20 cellular contexts compared by ENCODE assay signal in the genomic region with DNA sequence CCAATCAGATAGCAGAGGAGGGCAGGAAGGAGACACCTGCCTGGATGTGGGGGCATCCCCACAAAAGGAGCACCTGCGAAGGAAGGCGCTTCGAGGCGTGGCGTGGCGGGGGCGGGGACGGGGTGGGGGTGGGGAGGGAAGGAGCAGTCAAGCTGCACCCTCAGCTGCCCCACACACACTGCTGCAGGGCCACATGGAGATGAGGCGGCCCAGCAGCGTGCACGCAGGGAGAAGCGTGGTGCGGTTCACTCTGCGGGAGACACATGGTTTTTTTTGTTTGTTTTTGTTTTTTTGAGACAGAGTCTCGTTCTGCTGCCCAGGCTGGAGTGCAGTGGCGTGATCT. TPM values are rescaled to one million over a fixed set of nuclear protein-coding genes. Genes with fewer than 3 reads are reported as not detected.
A peak's percentile ranks its signal among the peaks of the same experiment; 100 is the strongest.
DNase-seq lines count a peak whose midpoint lies in the region; ATAC-seq and TF ChIP-seq lines count a peak whose summit lies in the region.
"Had no signal": no experiment of that assay in that cellular context is flagged by ENCODE, and none has a peak within 500 bp of the region (broad histone marks: within the 10 kb centered on the region; RNA-seq: fewer than 3 reads in every experiment).

No MANE protein-coding gene starts in this region.

- TF ChIP-seq POLR2A in stomach (IDR thresholded peaks at IDR 0.05): no peak

- H3K4me3 ChIP-seq in GM23338 (no peak overlapping the region), stomach (no peak overlapping the region)
- H3K4me3 ChIP-seq: SJCRH30 had no signal

- H3K27ac Mint-ChIP-seq in GM23338: peak overlapping the region; percentile 65
- no peak overlapping the region for H3K27ac Mint-ChIP-seq in endothelial cell (ENCODE audit: unreplicated experiment)
- H3K27ac Mint-ChIP-seq: CD4-positive, alpha-beta T cell; IgD-negative memory B cell had no signal

- H3K9me3 Mint-ChIP-seq in GM23338 (no peaks in the 10 kb centered on the region), endothelial cell (ENCODE audit: unreplicated experiment) (no peaks in the 10 kb centered on the region)
- H3K9me3 Mint-ChIP-seq: CD4-positive, alpha-beta T cell; IgD-negative memory B cell had no signal

- H3K27me3 Mint-ChIP-seq in GM23338 (ENCODE audit: insufficient read depth, low read depth, poor library complexity) (peaks cover 5% of the 10 kb centered on the region), endothelial cell (ENCODE audit: unreplicated experiment) (peaks cover 7% of the 10 kb centered on the region)
- H3K27me3 Mint-ChIP-seq: CD4-positive, alpha-beta T cell; IgD-negative memory B cell had no signal

- 54 to 79% (median 65%) methylated on average over 14 to 16 of the region's 16 CpGs for WGBS in stomach, 5 donors

- peaks cover 4% of the 10 kb centered on the region; the same call in 1 of the 2 replicates for H3K79me2 ChIP-seq in GM23338 (replicated peaks; ENCODE audit: insufficient read depth)

- DNase-seq in GM23338 (ENCODE audit: low spot score): no peak
- peak; percentile 34 for DNase-seq in iPS-NIHi11 (ENCODE audit: low spot score)
- DNase-seq in stomach: no peak
- DNase-seq in NCI-H1105 (lab: John Stamatoyannopoulos, UW): no peak
- DNase-seq in endothelial cell (ENCODE audit: low spot score): no peak
- DNase-seq: CD4-positive, alpha-beta T cell; COR-L47; DMS 273 treated with DMSO at 0.1 percent for 48 hours; HCEC 1CT; Karpas-422; NCI-H1092; NCI-H1436 treated with DMSO at 0.1 percent for 48 hours; NCI-H510A; NCI-H748 treated with DMSO at 0.1 percent for 48 hours had no signal

- H3K4me1 Mint-ChIP-seq in GM23338 (peaks cover 16% of the 10 kb centered on the region; the same call in 2 of the 3 replicates), endothelial cell (ENCODE audit: unreplicated experiment) (no peaks in the 10 kb centered on the region)

- no peaks in the 10 kb centered on the region for H3K9me3 ChIP-seq in stomach
- H3K9me3 ChIP-seq: SJCRH30 had no signal

- no peaks in the 10 kb centered on the region for H3K27me3 ChIP-seq in GM23338 (ENCODE audit: insufficient read depth)
- H3K27me3 ChIP-seq in stomach: no peaks in the 10 kb centered on the region
- H3K27me3 ChIP-seq: SJCRH30 had no signal

- H3F3A ChIP-seq in GM23338 (replicated peaks; ENCODE audit: low read depth): no peaks in the 10 kb centered on the region

- H3K4me3 Mint-ChIP-seq in GM23338 (no peak overlapping the region), endothelial cell (ENCODE audit: unreplicated experiment) (no peak overlapping the region)
- H3K4me3 Mint-ChIP-seq: CD4-positive, alpha-beta T cell; IgD-negative memory B cell had no signal

- H2AFZ ChIP-seq in GM23338: no peak overlapping the region

- H4K20me1 ChIP-seq in GM23338 (replicated peaks; ENCODE audit: insufficient read depth): peaks cover 8% of the 10 kb centered on the region

- H3K36me3 ChIP-seq in GM23338 (ENCODE audit: insufficient read depth) (no peaks in the 10 kb centered on the region), stomach (peaks cover 22 to 64% (median 62%) of the 10 kb centered on the region in 4 donors)

- peaks cover 32% of the 10 kb centered on the region; the same call in 2 of the 3 replicates for H3K36me3 Mint-ChIP-seq in GM23338 (ENCODE audit: low read depth)
- peaks cover 3% of the 10 kb centered on the region for H3K36me3 Mint-ChIP-seq in endothelial cell (ENCODE audit: low read depth, unreplicated experiment)

- no peak overlapping the region for H3K27ac ChIP-seq in GM23338 (ENCODE audit: low read depth)
- H3K27ac ChIP-seq in VCaP: peak overlapping the region; percentile 77
- peak overlapping the region; percentile 28 to 62 (median 54) for H3K27ac ChIP-seq in stomach
- H3K27ac ChIP-seq: SJCRH30 had no signal

- intact Hi-C loops in stomach (cut with DNase I; ENCODE audit: low total_unique reads): no loop called here

- peak; percentile 26 for ATAC-seq in GM23338
- no peak for ATAC-seq in HG02870 (IDR thresholded peaks at IDR 0.05; ENCODE audit: unreplicated experiment)
- ATAC-seq in HG03196 (IDR thresholded peaks at IDR 0.05; ENCODE audit: unreplicated experiment): no peak
- ATAC-seq: Panc1 had no signal

- H3K4me2 ChIP-seq in GM23338: no peak overlapping the region

- H3K4me1 ChIP-seq in GM23338 (ENCODE audit: insufficient read depth): no peaks in the 10 kb centered on the region
- H3K4me1 ChIP-seq in stomach: peaks cover 22 to 34% (median 27%) of the 10 kb centered on the region in 4 donors
- H3K4me1 ChIP-seq: SJCRH30 had no signal

- no peak for TF ChIP-seq EP300 in stomach (IDR thresholded peaks at IDR 0.05)

- no peaks in the 10 kb centered on the region for H3K9me2 ChIP-seq in GM23338 (ENCODE audit: insufficient read depth)

- TF ChIP-seq CTCF in GM23338 (conservative IDR thresholded peaks at IDR 0.05; ENCODE audit: low read depth in 2 of 2) (no peak), VCaP (conservative IDR thresholded peaks at IDR 0.05) (no peak), stomach (IDR thresholded peaks at IDR 0.05) (no peak), endothelial cell (IDR thresholded peaks at IDR 0.05; ENCODE audit: unreplicated experiment) (no peak)

TF ChIP-seq in GM23338, 12 proteins besides CTCF, POLR2A, EP300 and RAD21 (continues in another document):
- no peak for TF ChIP-seq CREB1 (CRISPR knock-in tag; IDR thresholded peaks at IDR 0.05; ENCODE audit: low read depth)

RNA-seq across cellular contexts. Expression of a gene that starts 21.4 kb away (rescaled TPM):
- total RNA-seq in GM23338 (2014; rRNA removed; shearing (Covaris generic)): 48.7 and 51.6 TPM in 2 replicates
- polyA plus RNA-seq in GM23338 (2016; fragmentation: Nextera tagmentation; extraction: Ambion mirVana) (16.5 and 16.7 TPM in 2 replicates), stomach (10 to 100 TPM in 2 of 3 donors, 1 to 10 TPM in 1; 8.8 to 14.1 (median 10.5) TPM)
- total RNA-seq in stomach (10 to 100 TPM; 19.8 to 61.7 (median 33.3) TPM), endothelial cell (ENCODE audit: unreplicated experiment) (20.8 TPM)

RNA-seq across cellular contexts. Expression of a gene that starts 22.1 kb away (rescaled TPM):
- total RNA-seq in GM23338 (2014; rRNA removed; shearing (Covaris generic)): 0.43 and 0.83 TPM in 2 replicates
- polyA plus RNA-seq in GM23338 (2016; fragmentation: Nextera tagmentation; extraction: Ambion mirVana): 0.09 TPM in 1 of 2 replicates, not detected in the other
- total RNA-seq in stomach: 1 to 10 TPM in 1 of 5 donors, under 1 TPM in 1, not detected in 3; 0.73 to 1.2 TPM
- polyA plus RNA-seq in stomach: under 1 TPM; 0.15 to 0.19 (median 0.18) TPM
- not detected for total RNA-seq in endothelial cell (ENCODE audit: unreplicated experiment)

RNA-seq across cellular contexts. Expression of a gene that starts 38.0 kb away (rescaled TPM):
- total RNA-seq in GM23338 (2014; rRNA removed; shearing (Covaris generic)): 3.5 and 3.9 TPM in 2 replicates
- polyA plus RNA-seq in GM23338 (2016; fragmentation: Nextera tagmentation; extraction: Ambion mirVana): 2.1 and 2.4 TPM in 2 replicates
- total RNA-seq in stomach: 10 to 100 TPM in 2 of 5 donors, 1 to 10 TPM in 2, not detected in 1; 2.0 to 19.2 (median 9.3) TPM
- 1 to 10 TPM; 6.9 to 8.8 (median 7.8) TPM for polyA plus RNA-seq in stomach
- 5.3 TPM for total RNA-seq in endothelial cell (ENCODE audit: unreplicated experiment)
